15 cellular contexts compared by ENCODE assay signal in the genomic region with DNA sequence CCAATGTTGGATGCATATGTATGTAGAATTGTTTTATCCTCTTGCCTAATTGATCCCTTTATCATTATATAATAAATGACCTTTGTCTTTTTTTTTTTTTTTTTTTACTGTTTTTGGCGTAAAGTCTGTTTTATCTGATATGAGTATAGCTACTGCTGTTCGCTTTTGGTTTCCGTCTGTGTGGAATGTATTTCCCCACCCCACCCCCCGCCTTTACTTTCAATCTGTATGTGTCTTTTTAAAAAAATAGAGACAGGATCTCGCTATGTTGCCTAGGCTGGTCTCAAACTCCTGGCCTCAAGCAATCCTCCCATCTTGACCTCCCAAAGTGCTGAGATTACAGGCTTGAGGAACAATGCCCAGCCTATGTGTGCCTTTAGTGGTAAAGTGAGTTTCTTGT. TPM values are rescaled to one million over a fixed set of nuclear protein-coding genes. Genes with fewer than 3 reads are reported as not detected.
A peak's percentile ranks its signal among the peaks of the same experiment; 100 is the strongest.
DNase-seq lines count a peak whose midpoint lies in the region; ATAC-seq and TF ChIP-seq lines count a peak whose summit lies in the region.
"Had no signal": no experiment of that assay in that cellular context is flagged by ENCODE, and none has a peak within 500 bp of the region (broad histone marks: within the 10 kb centered on the region; RNA-seq: fewer than 3 reads in every experiment).

No MANE protein-coding gene starts in this region.

- no peaks in the 10 kb centered on the region for H3K4me1 ChIP-seq in neural progenitor cell
- H3K4me1 ChIP-seq: prostate gland, tibial artery had no signal

- peaks cover 28% of the 10 kb centered on the region for H3K4me1 Mint-ChIP-seq in activated T-cell treated with anti-CD3 and anti-CD28 coated beads, Interleukin-2, amount 50 U/mL, for 4 hours (ENCODE audit: low read depth)
- H3K4me1 Mint-ChIP-seq in activated T-cell treated with anti-CD3 and anti-CD28 coated beads, Interleukin-2, amount 50 U/mL, for 72 hours (ENCODE audit: low read depth), result peaks cover 74% of the 10 kb centered on the region
- H3K4me1 Mint-ChIP-seq in stimulated activated effector memory CD8-positive, alpha-beta T cell treated with anti-CD3 and anti-CD28 coated beads, Interleukin-12 subunit alpha, Interleukin-12 subunit beta, amount 100 ng/mL, for 72 hours, result peaks cover 46% of the 10 kb centered on the region
- H3K4me1 Mint-ChIP-seq in neural progenitor cell, result no peaks in the 10 kb centered on the region

- H4K20me1 ChIP-seq in neural progenitor cell (ENCODE audit: low read depth), result no peaks in the 10 kb centered on the region

- H3K4me2 ChIP-seq in neural progenitor cell, result no peak overlapping the region

- H3K9me3 ChIP-seq in neural progenitor cell (ENCODE audit: low read depth), result no peaks in the 10 kb centered on the region
- H3K9me3 ChIP-seq: prostate gland, tibial artery had no signal

- H3K4me3 Mint-ChIP-seq in activated T-cell treated with anti-CD3 and anti-CD28 coated beads, Interleukin-2, amount 50 U/mL, for 4 hours, result no peak overlapping the region
- H3K4me3 Mint-ChIP-seq in activated T-cell treated with anti-CD3 and anti-CD28 coated beads, Interleukin-2, amount 50 U/mL, for 72 hours, result peak overlapping the region; percentile 66 to 93
- peak overlapping the region; percentile 61 for H3K4me3 Mint-ChIP-seq in stimulated activated effector memory CD8-positive, alpha-beta T cell treated with anti-CD3 and anti-CD28 coated beads, Interleukin-12 subunit alpha, Interleukin-12 subunit beta, amount 100 ng/mL, for 72 hours
- H3K4me3 Mint-ChIP-seq in neural progenitor cell, result no peak overlapping the region

- no peaks in the 10 kb centered on the region for H3K79me2 ChIP-seq in neural progenitor cell (ENCODE audit: low read depth)

- H3K27ac ChIP-seq in neural progenitor cell, result no peak overlapping the region
- H3K27ac ChIP-seq: prostate gland, tibial artery had no signal

- no peaks in the 10 kb centered on the region for H3K36me3 Mint-ChIP-seq in activated T-cell treated with anti-CD3 and anti-CD28 coated beads, Interleukin-2, amount 50 U/mL, for 4 hours (ENCODE audit: insufficient read depth)
- H3K36me3 Mint-ChIP-seq in activated T-cell treated with anti-CD3 and anti-CD28 coated beads, Interleukin-2, amount 50 U/mL, for 72 hours (ENCODE audit: insufficient read depth in 2 of 2), result peaks cover 11 to 20% of the 10 kb centered on the region in 2 donors
- peaks cover 16% of the 10 kb centered on the region for H3K36me3 Mint-ChIP-seq in stimulated activated effector memory CD8-positive, alpha-beta T cell treated with anti-CD3 and anti-CD28 coated beads, Interleukin-12 subunit alpha, Interleukin-12 subunit beta, amount 100 ng/mL, for 72 hours
- H3K36me3 Mint-ChIP-seq in neural progenitor cell, result no peaks in the 10 kb centered on the region

- peaks cover 12% of the 10 kb centered on the region for H3K27me3 ChIP-seq in neural progenitor cell

- peak; percentile 62 to 72 for ATAC-seq in activated T-cell treated with anti-CD3 and anti-CD28 coated beads, Interleukin-2, amount 50 U/mL, for 4 hours
- ATAC-seq in HG02642 (IDR thresholded peaks at IDR 0.05; ENCODE audit: poor library complexity, unreplicated experiment), result peak; percentile 44
- peak; percentile 78 for ATAC-seq in activated T-cell treated with anti-CD3 and anti-CD28 coated beads, Interleukin-2, amount 50 U/mL, for 72 hours (replicated peaks in 1 of 2)
- ATAC-seq in stimulated activated effector memory CD8-positive, alpha-beta T cell treated with anti-CD3 and anti-CD28 coated beads, Interleukin-12 subunit alpha, Interleukin-12 subunit beta, amount 100 ng/mL, for 72 hours, result peak; percentile 72

- no peaks in the 10 kb centered on the region for H3K9me3 Mint-ChIP-seq in activated T-cell treated with anti-CD3 and anti-CD28 coated beads, Interleukin-2, amount 50 U/mL, for 4 hours
- peaks cover 0 to 1% of the 10 kb centered on the region in 2 donors for H3K9me3 Mint-ChIP-seq in activated T-cell treated with anti-CD3 and anti-CD28 coated beads, Interleukin-2, amount 50 U/mL, for 72 hours
- H3K9me3 Mint-ChIP-seq in stimulated activated effector memory CD8-positive, alpha-beta T cell treated with anti-CD3 and anti-CD28 coated beads, Interleukin-12 subunit alpha, Interleukin-12 subunit beta, amount 100 ng/mL, for 72 hours, result peaks cover 3% of the 10 kb centered on the region
- H3K9me3 Mint-ChIP-seq in neural progenitor cell, result no peaks in the 10 kb centered on the region

- H2AFZ ChIP-seq in neural progenitor cell (replicated peaks), result no peak overlapping the region

- DNase-seq in activated T-cell treated with anti-CD3 and anti-CD28 coated beads, Interleukin-2, amount 50 U/mL, for 4 hours, result no peak
- DNase-seq in activated T-cell treated with anti-CD3 and anti-CD28 coated beads for 4 hours (no peak), neural progenitor cell (ENCODE audit: low spot score) (no peak), kidney tubule cell (ENCODE audit: low spot score) (no peak)
- peak; percentile 57 for DNase-seq in activated T-cell treated with anti-CD3 and anti-CD28 coated beads, Interleukin-2, amount 50 U/mL, for 72 hours
- DNase-seq in stimulated activated effector memory CD8-positive, alpha-beta T cell treated with anti-CD3 and anti-CD28 coated beads, Interleukin-12 subunit alpha, Interleukin-12 subunit beta, amount 100 ng/mL, for 72 hours (ENCODE audit: low spot score in 2 of 2), result no peak
- no peak for DNase-seq in effector CD4-positive, alpha-beta T cell
- DNase-seq: foreskin fibroblast; KG1; NCI-H1092 treated with DMSO at 0.1 percent for 48 hours; NCI-H2171; NK-92 treated with Interleukin-12 subunit alpha and Interleukin-12 subunit beta, amount 100 ng/mL, for 24 hours; tibial artery had no signal

- H3K36me3 ChIP-seq in neural progenitor cell, result no peaks in the 10 kb centered on the region
- H3K36me3 ChIP-seq: prostate gland, tibial artery had no signal

- H3K27me3 Mint-ChIP-seq in activated T-cell treated with anti-CD3 and anti-CD28 coated beads, Interleukin-2, amount 50 U/mL, for 4 hours (ENCODE audit: low read depth), result peaks cover 1% of the 10 kb centered on the region
- no peaks in the 10 kb centered on the region for H3K27me3 Mint-ChIP-seq in activated T-cell treated with anti-CD3 and anti-CD28 coated beads, Interleukin-2, amount 50 U/mL, for 72 hours (ENCODE audit: low read depth)
- H3K27me3 Mint-ChIP-seq in neural progenitor cell (ENCODE audit: insufficient read depth, low read depth), result peaks cover 2% of the 10 kb centered on the region

- H3F3A ChIP-seq in neural progenitor cell (ENCODE audit: low read depth), result no peaks in the 10 kb centered on the region

- H3K27ac Mint-ChIP-seq in activated T-cell treated with anti-CD3 and anti-CD28 coated beads, Interleukin-2, amount 50 U/mL, for 72 hours, result peak overlapping the region; percentile 97
- peak overlapping the region; percentile 68 for H3K27ac Mint-ChIP-seq in stimulated activated effector memory CD8-positive, alpha-beta T cell treated with anti-CD3 and anti-CD28 coated beads, Interleukin-12 subunit alpha, Interleukin-12 subunit beta, amount 100 ng/mL, for 72 hours
- no peak overlapping the region for H3K27ac Mint-ChIP-seq in neural progenitor cell

- TF ChIP-seq CTCF in neural progenitor cell (IDR thresholded peaks at IDR 0.05), result no peak

- no peak overlapping the region for H3K9ac ChIP-seq in neural progenitor cell

- H3K4me3 ChIP-seq in neural progenitor cell, result no peak overlapping the region
- H3K4me3 ChIP-seq: prostate gland, tibial artery had no signal

RNA-seq across cellular contexts. Expression of a gene that starts 11.3 kb away (rescaled TPM):
- total RNA-seq in activated T-cell treated with anti-CD3 and anti-CD28 coated beads, Interleukin-2, amount 50 U/mL, for 4 hours, result 10 to 100 TPM; 17.2 to 22.8 (median 22.2) TPM
- total RNA-seq in activated T-cell treated with anti-CD3 and anti-CD28 coated beads, Interleukin-2, amount 50 U/mL, for 72 hours, result 10 to 100 TPM; 56.0 to 82.2 TPM
- 0.34 and 0.68 TPM in 2 replicates for total RNA-seq in neural progenitor cell (ENCODE audit: low replicate concordance)

Comparison
In these comparisons a context has a peak if more than half of its experiments do, and no peak if none do; other contexts are left out.
1. DNase-seq: peak in activated T-cell treated with anti-CD3 and anti-CD28 coated beads, Interleukin-2, amount 50 U/mL, for 72 hours (2 of 2); none in activated T-cell treated with anti-CD3 and anti-CD28 coated beads, Interleukin-2, amount 50 U/mL, for 4 hours (single experiment), activated T-cell treated with anti-CD3 and anti-CD28 coated beads for 4 hours (single experiment), stimulated activated effector memory CD8-positive, alpha-beta T cell treated with anti-CD3 and anti-CD28 coated beads, Interleukin-12 subunit alpha, Interleukin-12 subunit beta, amount 100 ng/mL, for 72 hours (0 of 2), effector CD4-positive, alpha-beta T cell (single experiment), neural progenitor cell (single experiment) and kidney tubule cell (single experiment).
2. H3K4me3 Mint-ChIP-seq: peak in activated T-cell treated with anti-CD3 and anti-CD28 coated beads, Interleukin-2, amount 50 U/mL, for 72 hours (2 of 2) and stimulated activated effector memory CD8-positive, alpha-beta T cell treated with anti-CD3 and anti-CD28 coated beads, Interleukin-12 subunit alpha, Interleukin-12 subunit beta, amount 100 ng/mL, for 72 hours (single experiment); none in activated T-cell treated with anti-CD3 and anti-CD28 coated beads, Interleukin-2, amount 50 U/mL, for 4 hours (single experiment) and neural progenitor cell (single experiment).
3. RNA of a gene that starts 11.3 kb away (total RNA-seq): 56.0 to 82.2 TPM in activated T-cell treated with anti-CD3 and anti-CD28 coated beads, Interleukin-2, amount 50 U/mL, for 72 hours and 17.2 to 22.8 TPM in activated T-cell treated with anti-CD3 and anti-CD28 coated beads, Interleukin-2, amount 50 U/mL, for 4 hours; 0.34 to 0.68 TPM in neural progenitor cell; every median in the first group is over 10 times any median in the second.
4. Peak in every context shown above with its lines, with median percentiles within 50 percentile points of each other: ATAC-seq.